ENCODE assay signal across 11 cellular contexts in genomic region chr1:208233546-208233945, GRCh38. TPM values are rescaled to one million over a fixed set of nuclear protein-coding genes. Genes with fewer than 3 reads are reported as not detected.
DNase-seq lines count a peak whose midpoint lies in the region; ATAC-seq, FAIRE-seq and TF ChIP-seq lines count a peak whose summit lies in the region.
"Had no signal": no experiment of that assay in that cellular context is flagged by ENCODE, and none has a peak within 500 bp of the region (broad histone marks: within the 10 kb centered on the region; RNA-seq: fewer than 3 reads in every experiment).

No MANE protein-coding gene starts in this region.

- TF ChIP-seq CTCF in coronary artery (IDR thresholded peaks at IDR 0.05) (no peak), smooth muscle cell (IDR thresholded peaks at IDR 0.05; ENCODE audit: borderline replicate concordance, insufficient read depth, poor library complexity, severe bottlenecking) (no peak)

- no peak overlapping the region for H2AFZ ChIP-seq in smooth muscle cell (ENCODE audit: low read depth)

- peaks cover 6% of the 10 kb centered on the region for H4K20me1 ChIP-seq in smooth muscle cell (ENCODE audit: low read depth)

- no peaks in the 10 kb centered on the region for H3F3A ChIP-seq in smooth muscle cell (ENCODE audit: low read depth)

- H3K4me2 ChIP-seq in smooth muscle cell = no peak overlapping the region

- ATAC-seq in HG03565 (IDR thresholded peaks at IDR 0.05; ENCODE audit: unreplicated experiment) = no peak

- H3K9me3 ChIP-seq in muscle layer of duodenum (ENCODE audit: control insufficient read depth in 1 of 2, low read length in 2 of 2) (no peaks in the 10 kb centered on the region), smooth muscle cell (replicated peaks; ENCODE audit: low read depth) (no peaks in the 10 kb centered on the region)

- H3K27ac ChIP-seq in coronary artery = peak overlapping the region; percentile 72 to 88
- H3K27ac ChIP-seq in muscle layer of duodenum (ENCODE audit: low read length) = peak overlapping the region; percentile 20
- no peak overlapping the region for H3K27ac ChIP-seq in smooth muscle cell (ENCODE audit: low read depth)

- H3K36me3 ChIP-seq in muscle layer of duodenum (ENCODE audit: control insufficient read depth in 1 of 2, insufficient read depth in 2 of 2, low read length in 2 of 2) (no peaks in the 10 kb centered on the region), smooth muscle cell (ENCODE audit: low read depth) (no peaks in the 10 kb centered on the region)

- no peak overlapping the region for H3K9ac ChIP-seq in smooth muscle cell (ENCODE audit: low read depth)

- 73% methylated on average over 5 of the region's 5 CpGs for WGBS in smooth muscle cell (ENCODE audit: low lambda C conversion rate)

- DNase-seq in DMS153 (lab: John Stamatoyannopoulos, UW) (peak; percentile 99), NCI-H2107 treated with DMSO at 0.1 percent for 48 hours (lab: John Stamatoyannopoulos, UW; ENCODE audit: unreplicated experiment) (peak; percentile 87), coronary artery (ENCODE audit: low spot score) (no peak), smooth muscle cell (lab: John Stamatoyannopoulos, UW; ENCODE audit: unreplicated experiment) (no peak), GM19239 (ENCODE audit: insufficient read length, low spot score) (no peak)
- DNase-seq in activated CD8-positive, alpha-beta memory T cell treated with anti-CD3 and anti-CD28 coated beads, Interleukin-2, amount 50 U/mL, for 48 hours = no peak
- DNase-seq: activated CD4-positive, alpha-beta T cell treated with anti-CD3 and anti-CD28 coated beads, Interleukin-2, amount 50 U/mL, for 48 hours; kidney glomerular epithelial cell had no signal

- peaks cover 24 to 67% of the 10 kb centered on the region in 2 donors for H3K4me1 ChIP-seq in muscle layer of duodenum (ENCODE audit: control insufficient read depth in 1 of 2, insufficient read depth in 2 of 2, low read length in 2 of 2)
- H3K4me1 ChIP-seq in smooth muscle cell (ENCODE audit: low read depth) = peaks cover 46% of the 10 kb centered on the region

- H3K27me3 ChIP-seq in muscle layer of duodenum (ENCODE audit: low read depth, low read length) = no peaks in the 10 kb centered on the region
- H3K27me3 ChIP-seq in smooth muscle cell (ENCODE audit: low read depth) = no peaks in the 10 kb centered on the region

- H3K4me3 ChIP-seq in coronary artery (peak overlapping the region; percentile 37), muscle layer of duodenum (ENCODE audit: low read depth in 1 of 2, low read length in 2 of 2) (no peak overlapping the region), smooth muscle cell (no peak overlapping the region)

- no peak for FAIRE-seq in GM19239 (lab: Jason Lieb, UNC)
- FAIRE-seq: GM18507 had no signal

- peaks cover 63% of the 10 kb centered on the region for H3K79me2 ChIP-seq in smooth muscle cell (ENCODE audit: low read depth)

RNA-seq across cellular contexts. Expression of gene PLXNA2, which starts 10.6 kb away (rescaled TPM):
- total RNA-seq in smooth muscle cell = 8.2 and 12.0 TPM in 2 replicates
- polyA plus RNA-seq in smooth muscle cell = 8.7 and 15.7 TPM in 2 replicates

Comparison
In these comparisons a context has a peak if more than half of its experiments do, and no peak if none do; other contexts are left out.
1. DNase-seq: peak in DMS153 (single experiment) and NCI-H2107 treated with DMSO at 0.1 percent for 48 hours (single experiment); none in coronary artery (single experiment), activated CD8-positive, alpha-beta memory T cell treated with anti-CD3 and anti-CD28 coated beads, Interleukin-2, amount 50 U/mL, for 48 hours (single experiment), smooth muscle cell (single experiment) and GM19239 (single experiment).